17 cellular contexts compared by ENCODE assay signal in the genomic region with DNA sequence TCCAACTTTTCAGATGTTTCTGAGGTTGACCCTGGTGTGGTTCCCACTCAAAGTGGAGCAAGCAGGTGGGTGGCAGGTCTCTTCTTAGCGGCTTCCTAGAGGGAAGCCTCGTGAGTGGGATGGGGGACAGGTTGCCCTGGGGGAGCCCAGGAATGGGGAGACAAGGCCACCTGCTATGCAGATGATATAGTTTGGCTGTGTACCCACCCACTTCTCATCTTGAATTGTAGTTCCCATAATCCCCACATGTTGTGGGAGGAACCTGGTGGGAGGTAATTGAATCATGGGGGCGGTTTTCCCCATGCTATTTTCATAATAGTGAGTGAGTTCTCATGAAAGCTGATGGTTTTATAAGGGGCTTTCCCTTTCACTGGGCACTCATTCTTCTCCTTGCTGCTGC.
A peak's percentile ranks its signal among the peaks of the same experiment; 100 is the strongest.
DNase-seq lines count a peak whose midpoint lies in the region; ATAC-seq and TF ChIP-seq lines count a peak whose summit lies in the region.
"Had no signal": no experiment of that assay in that cellular context is flagged by ENCODE, and none has a peak within 500 bp of the region (broad histone marks: within the 10 kb centered on the region; RNA-seq: fewer than 3 reads in every experiment).

No MANE protein-coding gene starts in this region.

- H3K27me3 ChIP-seq in left ventricle myocardium inferior (ENCODE audit: low read depth) (no peaks in the 10 kb centered on the region), foreskin keratinocyte (no peaks in the 10 kb centered on the region), skeletal muscle tissue (ENCODE audit: control insufficient read depth in 3 of 3, insufficient read depth in 3 of 3, low read length in 3 of 3) (no peaks in the 10 kb centered on the region), endodermal cell (ENCODE audit: control insufficient read depth, insufficient read depth, low read length, poor library complexity, severe bottlenecking) (no peaks in the 10 kb centered on the region)
- H3K27me3 ChIP-seq: BLaER1, MG63 had no signal

- no peaks in the 10 kb centered on the region for H3K27me3 Mint-ChIP-seq in endodermal cell (ENCODE audit: insufficient read depth)

- ATAC-seq in Right ventricle myocardium inferior: no peak
- peak; percentile 8 for ATAC-seq in foreskin keratinocyte
- ATAC-seq: CD8-positive, alpha-beta T cell had no signal

- H3K9ac ChIP-seq in skeletal muscle tissue (ENCODE audit: low read depth in 1 of 3, low read length in 3 of 3) (no peak overlapping the region), endodermal cell (ENCODE audit: extremely low read depth, low read length, poor library complexity, severe bottlenecking) (no peak overlapping the region)
- H3K9ac ChIP-seq: BLaER1 had no signal

- H3K9me3 ChIP-seq in left ventricle myocardium inferior (replicated peaks) (peaks cover 13% of the 10 kb centered on the region), skeletal muscle tissue (ENCODE audit: control insufficient read depth in 3 of 3, low read length in 3 of 3) (peaks cover 0 to 2% (median 0%) of the 10 kb centered on the region in 3 donors), endodermal cell (ENCODE audit: control insufficient read depth, low read length) (peaks cover 6% of the 10 kb centered on the region)
- H3K9me3 ChIP-seq: MG63 had no signal

- H3K4me3 ChIP-seq in left ventricle myocardium inferior (no peak overlapping the region), skeletal muscle tissue (ENCODE audit: low read length in 3 of 3) (no peak overlapping the region), endodermal cell (ENCODE audit: low read length) (no peak overlapping the region)
- H3K4me3 ChIP-seq: BLaER1, MG63 had no signal

- intact Hi-C loops in left ventricle myocardium inferior (cut with micrococcal nuclease): no loop called here
- intact Hi-C loops in Right ventricle myocardium inferior (cut with DNase I): no loop called here

- 86 to 90% methylated on average over 2 to 3 of the region's 3 CpGs for WGBS in endodermal cell (ENCODE audit: insufficient coverage in 1 of 2, insufficient read length in 1 of 2), 2 experiments

- H3K27ac Mint-ChIP-seq in endodermal cell: no peak overlapping the region
- H3K27ac Mint-ChIP-seq: CD8-positive, alpha-beta T cell had no signal

- H3K36me3 ChIP-seq in left ventricle myocardium inferior (no peaks in the 10 kb centered on the region), skeletal muscle tissue (ENCODE audit: control insufficient read depth in 3 of 3, insufficient read depth in 3 of 3, low read length in 3 of 3) (peaks cover 0 to 4% (median 3%) of the 10 kb centered on the region in 3 donors), endodermal cell (ENCODE audit: control insufficient read depth, insufficient read depth, low read length) (peaks cover 17% of the 10 kb centered on the region)
- H3K36me3 ChIP-seq: BLaER1, MG63 had no signal

- H3K36me3 Mint-ChIP-seq in endodermal cell (ENCODE audit: low read depth): peaks cover 14% of the 10 kb centered on the region
- H3K36me3 Mint-ChIP-seq: CD8-positive, alpha-beta T cell had no signal

- H3K27ac ChIP-seq in left ventricle myocardium inferior (replicated peaks) (peak overlapping the region; percentile 75), foreskin keratinocyte (no peak overlapping the region), skeletal muscle tissue (ENCODE audit: low read depth, low read length) (peak overlapping the region; percentile 33), endodermal cell (ENCODE audit: low read depth, low read length) (no peak overlapping the region)
- H3K27ac ChIP-seq: BLaER1 had no signal

- H3K4me1 ChIP-seq in left ventricle myocardium inferior (peaks cover 34% of the 10 kb centered on the region), foreskin keratinocyte (no peaks in the 10 kb centered on the region), skeletal muscle tissue (ENCODE audit: control insufficient read depth in 3 of 3, insufficient read depth in 3 of 3, low read length in 3 of 3) (peaks cover 13 to 19% (median 14%) of the 10 kb centered on the region in 3 donors), endodermal cell (ENCODE audit: control insufficient read depth, insufficient read depth, low read length) (no peaks in the 10 kb centered on the region)

- no peak for DNase-seq in left ventricle myocardium inferior
- DNase-seq in Right ventricle myocardium inferior (ENCODE audit: missing footprints): no peak
- DNase-seq in foreskin keratinocyte: no peak
- DNase-seq in activated CD8-positive, alpha-beta memory T cell treated with anti-CD3 and anti-CD28 coated beads for 24 hours: no peak
- no peak for DNase-seq in GOT3 (lab: John Stamatoyannopoulos, UW)
- DNase-seq in endodermal cell: no peak
- DNase-seq: CD8-positive, alpha-beta T cell; GDM1; HCEC 1CT; Karpas-422; MG63; NCI-H1092; NCI-H146; NCI-H2081 treated with DMSO at 0.1 percent for 48 hours; NCI-H510A treated with DMSO at 0.1 percent for 48 hours had no signal

- no peak overlapping the region for H3K4me3 Mint-ChIP-seq in endodermal cell
- H3K4me3 Mint-ChIP-seq: CD8-positive, alpha-beta T cell had no signal

- H3K4me1 Mint-ChIP-seq in endodermal cell: no peaks in the 10 kb centered on the region

- H3K9me3 Mint-ChIP-seq in endodermal cell: peaks cover 9% of the 10 kb centered on the region

- no peak for TF ChIP-seq CTCF in left ventricle myocardium inferior (IDR thresholded peaks at IDR 0.05; ENCODE audit: borderline replicate concordance)
- TF ChIP-seq CTCF in foreskin keratinocyte (conservative IDR thresholded peaks at IDR 0.05): no peak
- TF ChIP-seq CTCF in endodermal cell (conservative IDR thresholded peaks at IDR 0.05): no peak

Comparison
In these comparisons a context has a peak if more than half of its experiments do, and no peak if none do; other contexts are left out.
1. H3K27ac ChIP-seq: peak in left ventricle myocardium inferior (single experiment) and skeletal muscle tissue (single experiment); none in foreskin keratinocyte (single experiment) and endodermal cell (single experiment).